ENCODE assay signal across 1 cellular context in genomic region chr19:33290956-33291622, GRCh38.
TF ChIP-seq lines count a peak whose summit lies in the region.

No MANE protein-coding gene starts in this region.

TF ChIP-seq in HEK293, 187 proteins besides CTCF, POLR2A, EP300 and RAD21 (continued from another document):
- TF ChIP-seq, protein P1, sequence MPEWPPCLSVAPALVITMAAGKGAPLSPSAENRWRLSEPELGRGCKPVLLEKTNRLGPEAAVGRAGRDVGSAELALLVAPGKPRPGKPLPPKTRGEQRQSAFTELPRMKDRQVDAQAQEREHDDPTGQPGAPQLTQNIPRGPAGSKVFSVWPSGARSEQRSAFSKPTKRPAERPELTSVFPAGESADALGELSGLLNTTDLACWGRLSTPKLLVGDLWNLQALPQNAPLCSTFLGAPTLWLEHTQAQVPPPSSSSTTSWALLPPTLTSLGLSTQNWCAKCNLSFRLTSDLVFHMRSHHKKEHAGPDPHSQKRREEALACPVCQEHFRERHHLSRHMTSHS (tag by site-specific recombination; IDR thresholded peaks at IDR 0.05) = no peak
- TF ChIP-seq ELK4 (IDR thresholded peaks at IDR 0.05; ENCODE audit: borderline replicate concordance, low read depth, low read length) (no peak), SP7 (tag by site-specific recombination; IDR thresholded peaks at IDR 0.05) (peak; percentile 58; the same call in 1 of the 2 replicates), ZNF10 (tag by site-specific recombination; IDR thresholded peaks at IDR 0.05) (no peak), GLIS2 (tag by site-specific recombination; IDR thresholded peaks at IDR 0.05) (peak; percentile 57), ZBTB10 (tag by site-specific recombination; IDR thresholded peaks at IDR 0.05) (0 out of 2 replicates have a peak, but pooled peaks have one; percentile 14), KLF16 (tag by site-specific recombination; IDR thresholded peaks at IDR 0.05) (0 out of 2 replicates have a peak, but pooled peaks have one; percentile 37), BCL11B (tag by site-specific recombination; IDR thresholded peaks at IDR 0.05; ENCODE audit: low read depth) (no peak), ZFHX2 (tag by site-specific recombination; conservative IDR thresholded peaks at IDR 0.05) (peak; percentile 50; the same call in 1 of the 2 replicates), PATZ1 (tag by site-specific recombination; IDR thresholded peaks at IDR 0.05) (0 out of 2 replicates have a peak, but pooled peaks have one; percentile 50)
- TF ChIP-seq, protein P2, sequence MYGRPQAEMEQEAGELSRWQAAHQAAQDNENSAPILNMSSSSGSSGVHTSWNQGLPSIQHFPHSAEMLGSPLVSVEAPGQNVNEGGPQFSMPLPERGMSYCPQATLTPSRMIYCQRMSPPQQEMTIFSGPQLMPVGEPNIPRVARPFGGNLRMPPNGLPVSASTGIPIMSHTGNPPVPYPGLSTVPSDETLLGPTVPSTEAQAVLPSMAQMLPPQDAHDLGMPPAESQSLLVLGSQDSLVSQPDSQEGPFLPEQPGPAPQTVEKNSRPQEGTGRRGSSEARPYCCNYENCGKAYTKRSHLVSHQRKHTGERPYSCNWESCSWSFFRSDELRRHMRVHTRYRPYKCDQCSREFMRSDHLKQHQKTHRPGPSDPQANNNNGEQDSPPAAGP (tag by site-specific recombination; IDR thresholded peaks at IDR 0.05) = peak; percentile 75
- TF ChIP-seq, protein P3, sequence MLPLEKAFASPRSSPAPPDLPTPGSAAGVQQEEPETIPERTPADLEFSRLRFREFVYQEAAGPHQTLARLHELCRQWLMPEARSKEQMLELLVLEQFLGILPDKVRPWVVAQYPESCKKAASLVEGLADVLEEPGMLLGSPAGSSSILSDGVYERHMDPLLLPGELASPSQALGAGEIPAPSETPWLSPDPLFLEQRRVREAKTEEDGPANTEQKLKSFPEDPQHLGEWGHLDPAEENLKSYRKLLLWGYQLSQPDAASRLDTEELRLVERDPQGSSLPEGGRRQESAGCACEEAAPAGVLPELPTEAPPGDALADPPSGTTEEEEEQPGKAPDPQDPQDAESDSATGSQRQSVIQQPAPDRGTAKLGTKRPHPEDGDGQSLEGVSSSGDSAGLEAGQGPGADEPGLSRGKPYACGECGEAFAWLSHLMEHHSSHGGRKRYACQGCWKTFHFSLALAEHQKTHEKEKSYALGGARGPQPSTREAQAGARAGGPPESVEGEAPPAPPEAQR (tag by site-specific recombination; IDR thresholded peaks at IDR 0.05) = no peak
- TF ChIP-seq, protein P4, sequence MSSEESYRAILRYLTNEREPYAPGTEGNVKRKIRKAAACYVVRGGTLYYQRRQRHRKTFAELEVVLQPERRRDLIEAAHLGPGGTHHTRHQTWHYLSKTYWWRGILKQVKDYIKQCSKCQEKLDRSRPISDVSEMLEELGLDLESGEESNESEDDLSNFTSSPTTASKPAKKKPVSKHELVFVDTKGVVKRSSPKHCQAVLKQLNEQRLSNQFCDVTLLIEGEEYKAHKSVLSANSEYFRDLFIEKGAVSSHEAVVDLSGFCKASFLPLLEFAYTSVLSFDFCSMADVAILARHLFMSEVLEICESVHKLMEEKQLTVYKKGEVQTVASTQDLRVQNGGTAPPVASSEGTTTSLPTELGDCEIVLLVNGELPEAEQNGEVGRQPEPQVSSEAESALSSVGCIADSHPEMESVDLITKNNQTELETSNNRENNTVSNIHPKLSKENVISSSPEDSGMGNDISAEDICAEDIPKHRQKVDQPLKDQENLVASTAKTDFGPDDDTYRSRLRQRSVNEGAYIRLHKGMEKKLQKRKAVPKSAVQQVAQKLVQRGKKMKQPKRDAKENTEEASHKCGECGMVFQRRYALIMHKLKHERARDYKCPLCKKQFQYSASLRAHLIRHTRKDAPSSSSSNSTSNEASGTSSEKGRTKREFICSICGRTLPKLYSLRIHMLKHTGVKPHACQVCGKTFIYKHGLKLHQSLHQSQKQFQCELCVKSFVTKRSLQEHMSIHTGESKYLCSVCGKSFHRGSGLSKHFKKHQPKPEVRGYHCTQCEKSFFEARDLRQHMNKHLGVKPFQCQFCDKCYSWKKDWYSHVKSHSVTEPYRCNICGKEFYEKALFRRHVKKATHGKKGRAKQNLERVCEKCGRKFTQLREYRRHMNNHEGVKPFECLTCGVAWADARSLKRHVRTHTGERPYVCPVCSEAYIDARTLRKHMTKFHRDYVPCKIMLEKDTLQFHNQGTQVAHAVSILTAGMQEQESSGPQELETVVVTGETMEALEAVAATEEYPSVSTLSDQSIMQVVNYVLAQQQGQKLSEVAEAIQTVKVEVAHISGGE (tag by site-specific recombination; conservative IDR thresholded peaks at IDR 0.05; ENCODE audit: low read depth) = no peak
